In the genomic region with DNA sequence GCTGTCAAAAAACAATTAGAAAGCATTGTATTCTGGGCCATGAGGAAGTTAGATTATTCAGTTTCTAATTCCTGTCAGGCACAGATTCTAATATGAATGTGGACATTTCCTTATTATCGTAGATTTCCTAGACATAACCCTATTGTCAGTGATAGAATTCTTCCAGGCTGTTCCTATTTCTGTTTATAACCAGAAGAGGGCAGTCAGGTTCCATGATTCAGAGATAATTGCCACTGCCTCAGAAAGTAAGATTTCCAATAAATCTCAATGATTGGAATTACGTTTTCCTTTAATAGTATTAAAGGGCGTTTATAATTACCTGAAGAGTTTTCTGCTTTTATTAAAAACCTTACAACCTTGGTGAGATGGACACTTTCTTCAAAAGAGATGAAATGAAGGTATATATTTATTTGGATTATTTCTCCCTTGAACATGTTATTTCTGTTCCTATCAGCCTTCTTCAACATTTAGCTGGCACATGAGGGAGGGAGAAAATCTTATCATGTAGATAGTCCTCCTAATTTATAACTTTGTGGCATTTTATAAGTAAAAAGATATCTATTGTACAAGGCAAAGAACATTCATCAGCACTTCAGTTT, we compare ENCODE assay signal across 8 cellular contexts.
DNase-seq lines count a peak whose midpoint lies in the region; ATAC-seq, FAIRE-seq and TF ChIP-seq lines count a peak whose summit lies in the region.

No MANE protein-coding gene starts in this region.

- peak; percentile 50 for TF ChIP-seq CTCF in parathyroid adenoma (IDR thresholded peaks at IDR 0.05)

- no peak for ATAC-seq in GM18858 (IDR thresholded peaks at IDR 0.05; ENCODE audit: unreplicated experiment)

- no peak overlapping the region for H3K27ac ChIP-seq in parathyroid adenoma

- no peak overlapping the region for H3K4me3 ChIP-seq in parathyroid adenoma (ENCODE audit: low read depth, low read length)

- H3K79me2 ChIP-seq in parathyroid adenoma: no peaks in the 10 kb centered on the region

- no peak overlapping the region for H3K9ac ChIP-seq in parathyroid adenoma

- no peaks in the 10 kb centered on the region for H3K9me3 ChIP-seq in parathyroid adenoma (ENCODE audit: control insufficient read depth, low read length)

- H3K4me2 ChIP-seq in parathyroid adenoma (ENCODE audit: low read length): no peak overlapping the region

- no peaks in the 10 kb centered on the region for H3K36me3 ChIP-seq in parathyroid adenoma (ENCODE audit: control insufficient read depth, insufficient read depth, low read length)

- DNase-seq in G401 (ENCODE audit: low spot score): peak; percentile 57
- DNase-seq in HS-27A (ENCODE audit: low read depth): peak; percentile 20
- DNase-seq in RCC 7860 (ENCODE audit: low spot score): peak; percentile 33
- DNase-seq in fibroblast of gingiva (ENCODE audit: low read depth): peak; percentile 14
- DNase-seq in stimulated activated CD4-positive, alpha-beta T cell treated with anti-CD3 and anti-CD28 coated beads, Interleukin-12 subunit alpha, Interleukin-12 subunit beta, amount 100 ng/mL, for 4 hours: no peak
- DNase-seq in mesenteric fat pad (ENCODE audit: low spot score): no peak

- H2AFZ ChIP-seq in parathyroid adenoma: no peak overlapping the region

- no peaks in the 10 kb centered on the region for H3K4me1 ChIP-seq in parathyroid adenoma

- FAIRE-seq in RCC 7860 (lab: Jason Lieb, UNC): no peak

- in situ Hi-C loops in G401 (cut with HindIII; ENCODE audit: low sequenced_read_pairs): no loop called here

- H3K27me3 ChIP-seq in parathyroid adenoma (ENCODE audit: control insufficient read depth, insufficient read depth, low read length): no peaks in the 10 kb centered on the region

Comparison
In these comparisons a context has a peak if more than half of its experiments do, and no peak if none do; other contexts are left out.
1. DNase-seq: peak in G401 (single experiment), HS-27A (single experiment), RCC 7860 (single experiment) and fibroblast of gingiva (single experiment); none in stimulated activated CD4-positive, alpha-beta T cell treated with anti-CD3 and anti-CD28 coated beads, Interleukin-12 subunit alpha, Interleukin-12 subunit beta, amount 100 ng/mL, for 4 hours (single experiment) and mesenteric fat pad (single experiment).